1 cellular context compared by ENCODE assay signal in genomic region chr7:65975814-65976445, GRCh38.
TF ChIP-seq lines count a peak whose summit lies in the region.

No MANE protein-coding gene starts in this region.

TF ChIP-seq in HepG2, 621 proteins besides CTCF, POLR2A, EP300 and RAD21:
- TF ChIP-seq GZF1 (CRISPR knock-in tag; IDR thresholded peaks at IDR 0.05), result no peak
- TF ChIP-seq MTA3 (CRISPR knock-in tag; IDR thresholded peaks at IDR 0.05), result no peak
- TF ChIP-seq NFE2L1 (CRISPR knock-in tag; IDR thresholded peaks at IDR 0.05; ENCODE audit: borderline replicate concordance), result no peak
- no peak for TF ChIP-seq ZNF83 (CRISPR knock-in tag; IDR thresholded peaks at IDR 0.05; ENCODE audit: borderline replicate concordance)
- TF ChIP-seq RERE (CRISPR knock-in tag; IDR thresholded peaks at IDR 0.05; ENCODE audit: low read depth), result no peak
- TF ChIP-seq SMARCC2 (IDR thresholded peaks at IDR 0.05), result no peak
- TF ChIP-seq EZH2 (conservative IDR thresholded peaks at IDR 0.05; ENCODE audit: low read depth, low read length), result no peak
- no peak for TF ChIP-seq RORA (CRISPR knock-in tag; IDR thresholded peaks at IDR 0.05)
- no peak for TF ChIP-seq ZBTB1 (CRISPR knock-in tag; IDR thresholded peaks at IDR 0.05; ENCODE audit: borderline replicate concordance)
- no peak for TF ChIP-seq ZBTB46 (CRISPR knock-in tag; IDR thresholded peaks at IDR 0.05; ENCODE audit: borderline replicate concordance)
- no peak for TF ChIP-seq GTF3A (CRISPR knock-in tag; conservative IDR thresholded peaks at IDR 0.05)
- TF ChIP-seq SRSF4 (IDR thresholded peaks at IDR 0.05; ENCODE audit: low read depth, low read length, poor library complexity, severe bottlenecking), result no peak
- no peak for TF ChIP-seq FOXK2 (IDR thresholded peaks at IDR 0.05)
- TF ChIP-seq ZNF367 (CRISPR knock-in tag; IDR thresholded peaks at IDR 0.05; ENCODE audit: borderline replicate concordance), result no peak
- TF ChIP-seq ZBED4 (CRISPR knock-in tag; IDR thresholded peaks at IDR 0.05; ENCODE audit: borderline replicate concordance), result no peak
- TF ChIP-seq ZNF432 (CRISPR knock-in tag; IDR thresholded peaks at IDR 0.05; ENCODE audit: borderline replicate concordance), result no peak
- no peak for TF ChIP-seq ZNF546 (CRISPR knock-in tag; conservative IDR thresholded peaks at IDR 0.05)
- no peak for TF ChIP-seq NR0B2 (CRISPR knock-in tag; IDR thresholded peaks at IDR 0.05)
